18 cellular contexts compared by ENCODE assay signal in genomic region chr3:186284661-186285060, GRCh38.
DNase-seq lines count a peak whose midpoint lies in the region; ATAC-seq and TF ChIP-seq lines count a peak whose summit lies in the region.
"Had no signal": no experiment of that assay in that cellular context is flagged by ENCODE, and none has a peak within 500 bp of the region (broad histone marks: within the 10 kb centered on the region; RNA-seq: fewer than 3 reads in every experiment).

No MANE protein-coding gene starts in this region.

- CTCF ChIA-PET in PC-3 (lab: Charles Lee), result no interaction called here

- H3K9me3 ChIP-seq in PC-3 (ENCODE audit: low read length), result no peaks in the 10 kb centered on the region
- H3K9me3 ChIP-seq: A549; BLaER1 treated with 17β-estradiol and CSF1 and Interleukin-3, amounts not matched to agents 10 nM and 100 nM; Caco-2 had no signal

- H2AFZ ChIP-seq in PC-3 (ENCODE audit: low read length), result no peak overlapping the region

- BruUV-seq in PC-3 (replicated peaks; lab: Mats Ljungman, UMichigan), result no TSS peak

- POLR2A ChIA-PET in PC-3 (lab: Charles Lee; ENCODE audit: unreplicated experiment), result no interaction called here

- H3K4me3 ChIP-seq in PC-3 (ENCODE audit: low read length), result no peak overlapping the region
- H3K4me3 ChIP-seq: A549; BLaER1 treated with 17β-estradiol and CSF1 and Interleukin-3, amounts not matched to agents 10 nM and 100 nM; GM12878 had no signal

- H3K27me3 ChIP-seq in PC-3 (ENCODE audit: low read length), result no peaks in the 10 kb centered on the region
- H3K27me3 ChIP-seq: BLaER1 treated with 17β-estradiol and CSF1 and Interleukin-3, amounts not matched to agents 10 nM and 100 nM had no signal

- no peak overlapping the region for H3K4me2 ChIP-seq in PC-3 (ENCODE audit: low read length)
- H3K4me2 ChIP-seq: A549 had no signal

- H4K20me1 ChIP-seq in PC-3 (ENCODE audit: low read length), result no peaks in the 10 kb centered on the region
- H4K20me1 ChIP-seq: BLaER1 treated with 17β-estradiol and CSF1 and Interleukin-3, amounts not matched to agents 10 nM and 100 nM had no signal

- peak overlapping the region; percentile 93 for H3K27ac ChIP-seq in PC-3 (ENCODE audit: low read length)
- H3K27ac ChIP-seq: 22Rv1, A549, C4-2B had no signal

- peaks cover 40% of the 10 kb centered on the region for H3K4me1 ChIP-seq in PC-3 (ENCODE audit: insufficient read depth, low read length)
- H3K4me1 ChIP-seq: A549, Caco-2 had no signal

- H3K79me2 ChIP-seq in PC-3 (ENCODE audit: low read length), result no peaks in the 10 kb centered on the region

- no peaks in the 10 kb centered on the region for H3K9me2 ChIP-seq in PC-3 (replicated peaks; ENCODE audit: low read length)

- ATAC-seq in PC-3, result no peak
- ATAC-seq: CD8-positive, alpha-beta T cell; GM12878 had no signal

- peak; percentile 82 for DNase-seq in G401 (ENCODE audit: low spot score)
- no peak for DNase-seq in PC-3
- peak; percentile 75 for DNase-seq in cerebellum (ENCODE audit: low spot score)
- DNase-seq in GM13977 (ENCODE audit: low spot score), result no peak
- DNase-seq in NCI-H526 (lab: John Stamatoyannopoulos, UW), result no peak
- no peak for DNase-seq in stimulated activated CD4-positive, alpha-beta T cell treated with anti-CD3 and anti-CD28 coated beads, Interleukin-4, amount 100 ng/mL, for 1 hour
- DNase-seq: AML-193; Caco-2; Calu3; CD4-positive, alpha-beta T cell; CD8-positive, alpha-beta T cell; DMS79 treated with DMSO at 0.1 percent for 48 hours; GDM1 had no signal

- in situ Hi-C loops in G401 (cut with HindIII; ENCODE audit: low sequenced_read_pairs) (no loop called here), GM13977 (cut with MboI; ENCODE audit: low pct_unique_long_range_greater_than_20kb, low sequenced_read_pairs, unreplicated experiment) (no loop called here)

- H3K36me3 ChIP-seq in PC-3 (ENCODE audit: low read depth, low read length), result no peaks in the 10 kb centered on the region
- H3K36me3 ChIP-seq: BLaER1 treated with 17β-estradiol and CSF1 and Interleukin-3, amounts not matched to agents 10 nM and 100 nM had no signal

- H3F3A ChIP-seq in PC-3 (ENCODE audit: low read length, unreplicated experiment), result no peaks in the 10 kb centered on the region

- no peak overlapping the region for H3K9ac ChIP-seq in PC-3 (ENCODE audit: low read length)
- H3K9ac ChIP-seq: BLaER1 treated with 17β-estradiol and CSF1 and Interleukin-3, amounts not matched to agents 10 nM and 100 nM had no signal

- TF ChIP-seq CTCF in PC-3 (conservative IDR thresholded peaks at IDR 0.05; ENCODE audit: low read depth, low read length), result no peak
- TF ChIP-seq CTCF in GM13977 (IDR thresholded peaks at IDR 0.05; ENCODE audit: extremely low read depth, insufficient read depth, missing control alignments), result no peak

- intact Hi-C loops in PC-3 (cut with micrococcal nuclease), result loop anchor here (5.0 kb wide), 1 partner anchor 133 kb away; no protein-coding TSS in a partner anchor

Comparison
In these comparisons a context has a peak if more than half of its experiments do, and no peak if none do; other contexts are left out.
1. DNase-seq: peak in G401 (single experiment) and cerebellum (single experiment); none in PC-3 (single experiment), GM13977 (single experiment), NCI-H526 (0 of 2) and stimulated activated CD4-positive, alpha-beta T cell treated with anti-CD3 and anti-CD28 coated beads, Interleukin-4, amount 100 ng/mL, for 1 hour (single experiment).